In the genomic region with DNA sequence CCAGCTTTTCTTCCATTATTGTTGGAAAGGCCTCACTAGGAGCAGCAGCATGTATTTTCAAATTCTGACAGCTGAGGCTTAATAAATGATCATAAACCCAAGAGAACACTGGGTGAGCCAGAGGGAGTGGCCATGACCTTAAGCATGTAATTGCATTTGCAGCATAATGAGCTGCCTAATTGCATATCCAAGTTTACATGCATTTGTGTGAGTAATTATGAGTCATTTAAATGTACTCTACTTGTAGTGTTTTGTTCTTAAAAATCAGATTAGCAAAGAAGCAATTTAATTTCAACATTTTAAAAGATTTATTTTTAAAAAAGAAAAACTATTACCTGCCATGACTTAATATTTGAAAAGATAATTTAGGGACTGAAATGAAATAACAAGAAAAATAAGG, we compare ENCODE assay signal across 18 cellular contexts.
DNase-seq lines count a peak whose midpoint lies in the region; ATAC-seq, FAIRE-seq and TF ChIP-seq lines count a peak whose summit lies in the region.
"Had no signal": no experiment of that assay in that cellular context is flagged by ENCODE, and none has a peak within 500 bp of the region (broad histone marks: within the 10 kb centered on the region; RNA-seq: fewer than 3 reads in every experiment).

No MANE protein-coding gene starts in this region.

- H3K27me3 ChIP-seq in A673 (replicated peaks; ENCODE audit: insufficient read depth, low read depth, low read length, poor library complexity): no peaks in the 10 kb centered on the region
- H3K27me3 ChIP-seq: heart left ventricle, upper lobe of left lung had no signal

- CTCF ChIA-PET in A673 (lab: Charles Lee): no interaction called here
- CTCF ChIA-PET in RWPE1 (lab: Yijun Ruan, JAX): interaction anchor here (0.6 to 1.4 kb wide), 2 partner anchors 11 to 114 kb away, joined by 3 to 4 read pairs; no protein-coding TSS in a partner anchor

- H3K4me3 ChIP-seq in A673 (ENCODE audit: low read depth, low read length, poor library complexity, severe bottlenecking) (no peak overlapping the region), fibroblast of mammary gland (ENCODE audit: control insufficient read depth, low read depth, low read length) (no peak overlapping the region)
- H3K4me3 ChIP-seq: heart left ventricle, upper lobe of left lung had no signal

- H3K9me3 ChIP-seq in A673 (ENCODE audit: low read depth, low read length, poor library complexity, severe bottlenecking): no peaks in the 10 kb centered on the region
- H3K9me3 ChIP-seq: heart left ventricle, upper lobe of left lung had no signal

- no peaks in the 10 kb centered on the region for H3K36me3 ChIP-seq in A673 (ENCODE audit: insufficient read depth, low read length, poor library complexity, severe bottlenecking)
- H3K36me3 ChIP-seq: upper lobe of left lung had no signal

- TF ChIP-seq CTCF in A673 (conservative IDR thresholded peaks at IDR 0.05; ENCODE audit: low read depth, low read length): no peak
- no peak for TF ChIP-seq CTCF in RWPE1 (conservative IDR thresholded peaks at IDR 0.05; ENCODE audit: low read depth)
- TF ChIP-seq CTCF in fibroblast of mammary gland (conservative IDR thresholded peaks at IDR 0.05; ENCODE audit: control insufficient read depth, insufficient read depth, low read depth, low read length): no peak

- ATAC-seq in GM19351 (IDR thresholded peaks at IDR 0.05; ENCODE audit: unreplicated experiment): no peak
- ATAC-seq in HG03342 (IDR thresholded peaks at IDR 0.05; ENCODE audit: unreplicated experiment): no peak
- ATAC-seq: heart left ventricle had no signal

- intact Hi-C loops in A673 (cut with micrococcal nuclease; ENCODE audit: unreplicated experiment): no loop called here

- POLR2A ChIA-PET in A673 (lab: Charles Lee; ENCODE audit: low non-redundant PET): no interaction called here
- POLR2A ChIA-PET in RWPE1 (lab: Yijun Ruan, JAX; ENCODE audit: low non-redundant PET): no interaction called here

- no peak overlapping the region for H3K27ac ChIP-seq in A673 (ENCODE audit: low read depth, low read length, poor library complexity, severe bottlenecking)
- no peak overlapping the region for H3K27ac ChIP-seq in RWPE1
- H3K27ac ChIP-seq: heart left ventricle, upper lobe of left lung had no signal

- peaks cover 7% of the 10 kb centered on the region for H3K4me1 ChIP-seq in A673 (ENCODE audit: insufficient read depth, low read length, poor library complexity, severe bottlenecking)

- BruUV-seq in A673 (replicated peaks; lab: Mats Ljungman, UMichigan): no TSS peak

- DNase-seq in A673 (ENCODE audit: low spot score) (peak; percentile 14), RWPE1 (ENCODE audit: low spot score) (peak; percentile 65), fibroblast of mammary gland (ENCODE audit: low read depth) (peak; percentile 83), DMS153 (lab: John Stamatoyannopoulos, UW) (no peak), RCC 7860 (ENCODE audit: low spot score) (no peak)
- DNase-seq: activated CD4-positive, alpha-beta T cell treated with anti-CD3 and anti-CD28 coated beads for 4 hours; caudate nucleus; heart left ventricle; KG1; NCI-H1930; NCI-H510A treated with DMSO at 0.1 percent for 48 hours; stimulated activated naive CD4-positive, alpha-beta T cell; T-helper 2 cell; upper lobe of left lung had no signal

- FAIRE-seq in G401.6 (lab: Jason Lieb, UNC): peak; percentile 13
- FAIRE-seq in RCC 7860 (lab: Jason Lieb, UNC): no peak
- FAIRE-seq: islet of Langerhans had no signal

Comparison
In these comparisons a context has a peak if more than half of its experiments do, and no peak if none do; other contexts are left out.
1. DNase-seq: peak in A673 (single experiment), RWPE1 (single experiment) and fibroblast of mammary gland (single experiment); none in DMS153 (single experiment) and RCC 7860 (single experiment).